Comparison of ENCODE assay signal across 1 cellular context in genomic region chr16:30775381-30776099, GRCh38.
A peak's percentile ranks its signal among the peaks of the same experiment; 100 is the strongest.
TF ChIP-seq lines count a peak whose summit lies in the region.

No MANE protein-coding gene starts in this region.

TF ChIP-seq in HepG2, 621 proteins besides CTCF, POLR2A, EP300 and RAD21 (continued from another document and continues in another):
- peak; percentile 78; the same call in 1 of the 2 replicates for TF ChIP-seq NFAT5 (CRISPR knock-in tag; IDR thresholded peaks at IDR 0.05)
- peak; percentile 88 for TF ChIP-seq CSRNP1 (CRISPR knock-in tag; IDR thresholded peaks at IDR 0.05)
- peak; percentile 100 for TF ChIP-seq KLF12 (CRISPR knock-in tag; IDR thresholded peaks at IDR 0.05; ENCODE audit: borderline replicate concordance)
- TF ChIP-seq ZGPAT (CRISPR knock-in tag; IDR thresholded peaks at IDR 0.05), result peak; percentile 99
- TF ChIP-seq ZNF598 (CRISPR knock-in tag; IDR thresholded peaks at IDR 0.05; ENCODE audit: borderline replicate concordance), result peak; percentile 96
- TF ChIP-seq RNF2 (conservative IDR thresholded peaks at IDR 0.05; ENCODE audit: low read depth), result peak; percentile 53; the same call in 1 of the 2 replicates
- TF ChIP-seq RAD51 (IDR thresholded peaks at IDR 0.05; ENCODE audit: borderline replicate concordance), result no peak
- TF ChIP-seq ZNF496 (CRISPR knock-in tag; IDR thresholded peaks at IDR 0.05; ENCODE audit: insufficient replicate concordance), result no peak
- TF ChIP-seq ZNF281 (CRISPR knock-in tag; IDR thresholded peaks at IDR 0.05; ENCODE audit: borderline replicate concordance), result peak; percentile 19; the same call in 1 of the 2 replicates
- TF ChIP-seq ARID3A (IDR thresholded peaks at IDR 0.05; ENCODE audit: low read depth, low read length), result no peak
- TF ChIP-seq ZBTB43 (CRISPR knock-in tag; conservative IDR thresholded peaks at IDR 0.05), result no peak; the same call in 1 of the 2 replicates
- TF ChIP-seq FOXC1 (CRISPR knock-in tag; IDR thresholded peaks at IDR 0.05; ENCODE audit: borderline replicate concordance), result peak; percentile 98
- TF ChIP-seq RERE (CRISPR knock-in tag; IDR thresholded peaks at IDR 0.05; ENCODE audit: low read depth), result no peak
- TF ChIP-seq ZFP1 (CRISPR knock-in tag; IDR thresholded peaks at IDR 0.05), result peak; percentile 84
- no peak for TF ChIP-seq GPBP1L1 (CRISPR knock-in tag; IDR thresholded peaks at IDR 0.05)
- peak; percentile 87 for TF ChIP-seq MEIS1 (CRISPR knock-in tag; IDR thresholded peaks at IDR 0.05; ENCODE audit: borderline replicate concordance)
- no peak; the same call in none of the 2 replicates for TF ChIP-seq ZFP36L2 (CRISPR knock-in tag; IDR thresholded peaks at IDR 0.05)
- peak; percentile 77 for TF ChIP-seq SSRP1 (CRISPR knock-in tag; IDR thresholded peaks at IDR 0.05)
- TF ChIP-seq JUN (CRISPR knock-in tag; IDR thresholded peaks at IDR 0.05), result peak; percentile 2; the same call in 1 of the 2 replicates
- 0 out of 2 replicates have a peak, but pooled peaks have one; percentile 30 for TF ChIP-seq ELF4 (CRISPR knock-in tag; IDR thresholded peaks at IDR 0.05; ENCODE audit: borderline replicate concordance)
- TF ChIP-seq ZNF484 (CRISPR knock-in tag; IDR thresholded peaks at IDR 0.05; ENCODE audit: borderline replicate concordance, low read depth), result 0 out of 2 replicates have a peak, but pooled peaks have one; percentile 36
- TF ChIP-seq ZBTB26 (CRISPR knock-in tag; IDR thresholded peaks at IDR 0.05; ENCODE audit: borderline replicate concordance), result peak; percentile 61; the same call in 1 of the 2 replicates
- TF ChIP-seq SP4 (CRISPR knock-in tag; IDR thresholded peaks at IDR 0.05), result peak; percentile 79
- peak; percentile 93 for TF ChIP-seq ZBTB39 (CRISPR knock-in tag; IDR thresholded peaks at IDR 0.05)
- peak; percentile 37; the same call in 1 of the 2 replicates for TF ChIP-seq MIER3 (CRISPR knock-in tag; IDR thresholded peaks at IDR 0.05; ENCODE audit: borderline replicate concordance)
